In the genomic region with DNA sequence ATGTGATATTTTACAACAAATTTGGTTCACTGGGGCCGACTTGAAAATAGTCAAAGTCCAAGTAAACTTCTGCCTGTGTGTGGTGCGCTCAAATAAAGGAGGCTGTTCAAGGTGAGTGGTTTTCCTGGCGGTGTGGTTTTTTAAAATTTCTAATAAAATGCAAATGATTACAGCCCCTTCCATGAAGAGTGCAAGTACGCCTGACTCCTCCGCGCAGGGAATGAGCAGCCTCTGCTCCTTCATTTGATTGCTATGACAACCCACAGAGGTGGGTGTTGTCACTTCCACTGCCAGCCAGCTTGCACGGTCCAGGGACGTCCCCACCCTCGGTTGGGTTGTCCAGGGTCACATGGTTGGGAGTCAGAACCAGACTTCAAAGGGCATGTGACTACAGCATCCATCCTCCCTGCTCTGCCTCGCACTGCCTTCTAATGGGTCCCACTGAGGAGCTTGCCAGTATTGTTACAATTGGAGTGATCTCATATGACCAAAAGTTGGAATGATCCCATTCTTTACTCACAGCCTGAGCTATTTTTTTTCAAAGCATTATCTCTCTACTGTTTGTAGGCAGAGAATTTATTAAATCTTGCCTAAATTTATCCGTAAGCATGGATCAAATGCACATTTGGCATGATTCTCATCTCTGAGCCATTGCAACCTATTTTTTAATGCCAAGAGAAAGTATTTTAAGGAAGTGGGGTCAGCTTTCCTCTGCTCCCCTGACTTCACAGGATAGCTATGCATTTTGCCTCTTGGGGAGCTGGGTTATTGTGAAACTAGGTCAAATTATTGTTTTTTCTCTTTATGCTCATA, we compare ENCODE assay signal across 1 cellular context.
TF ChIP-seq lines count a peak whose summit lies in the region.

No MANE protein-coding gene starts in this region.

TF ChIP-seq in HepG2, 621 proteins besides CTCF, POLR2A, EP300 and RAD21 (continued from another document):
- TF ChIP-seq MYPOP (CRISPR knock-in tag; IDR thresholded peaks at IDR 0.05) = no peak
- no peak for TF ChIP-seq DZIP1 (CRISPR knock-in tag; IDR thresholded peaks at IDR 0.05)
- no peak for TF ChIP-seq TSC22D2 (CRISPR knock-in tag; IDR thresholded peaks at IDR 0.05; ENCODE audit: borderline replicate concordance)
- no peak for TF ChIP-seq BORCS8-MEF2B (CRISPR knock-in tag; IDR thresholded peaks at IDR 0.05)
- TF ChIP-seq ARID4A (CRISPR knock-in tag; IDR thresholded peaks at IDR 0.05; ENCODE audit: borderline replicate concordance) = no peak; the same call in 1 of the 2 replicates
- TF ChIP-seq TCF7 (IDR thresholded peaks at IDR 0.05; ENCODE audit: low read depth) = peak; percentile 28; the same call in 1 of the 2 replicates
- TF ChIP-seq RXRA (CRISPR knock-in tag; IDR thresholded peaks at IDR 0.05) = 0 out of 2 replicates have a peak, but pooled peaks have one; percentile 45
- TF ChIP-seq TEAD3 (CRISPR knock-in tag; optimal IDR thresholded peaks at IDR 0.05; ENCODE audit: borderline replicate concordance) = peak; percentile 15
- 0 out of 2 replicates have a peak, but pooled peaks have one; percentile 43 for TF ChIP-seq ZBTB42 (CRISPR knock-in tag; IDR thresholded peaks at IDR 0.05)
- TF ChIP-seq ZNF263 (CRISPR knock-in tag; IDR thresholded peaks at IDR 0.05) = 0 out of 2 replicates have a peak, but pooled peaks have one; percentile 52
- peak; percentile 40; the same call in 1 of the 2 replicates for TF ChIP-seq ZBTB4 (CRISPR knock-in tag; IDR thresholded peaks at IDR 0.05; ENCODE audit: borderline replicate concordance)
- TF ChIP-seq ZNF547 (CRISPR knock-in tag; IDR thresholded peaks at IDR 0.05) = no peak
- 0 out of 2 replicates have a peak, but pooled peaks have one; percentile 23 for TF ChIP-seq TBX2 (CRISPR knock-in tag; IDR thresholded peaks at IDR 0.05; ENCODE audit: borderline replicate concordance)
- 0 out of 2 replicates have a peak, but pooled peaks have one; percentile 61 for TF ChIP-seq ZNF580 (CRISPR knock-in tag; IDR thresholded peaks at IDR 0.05; ENCODE audit: borderline replicate concordance, low read depth)
- no peak for TF ChIP-seq ZFP41 (CRISPR knock-in tag; IDR thresholded peaks at IDR 0.05; ENCODE audit: borderline replicate concordance)
- TF ChIP-seq, protein P1, sequence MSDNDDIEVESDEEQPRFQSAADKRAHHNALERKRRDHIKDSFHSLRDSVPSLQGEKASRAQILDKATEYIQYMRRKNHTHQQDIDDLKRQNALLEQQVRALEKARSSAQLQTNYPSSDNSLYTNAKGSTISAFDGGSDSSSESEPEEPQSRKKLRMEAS (IDR thresholded peaks at IDR 0.05) = peak; percentile 72
- TF ChIP-seq, protein P2, sequence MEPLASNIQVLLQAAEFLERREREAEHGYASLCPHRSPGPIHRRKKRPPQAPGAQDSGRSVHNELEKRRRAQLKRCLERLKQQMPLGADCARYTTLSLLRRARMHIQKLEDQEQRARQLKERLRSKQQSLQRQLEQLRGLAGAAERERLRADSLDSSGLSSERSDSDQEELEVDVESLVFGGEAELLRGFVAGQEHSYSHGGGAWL (CRISPR knock-in tag; IDR thresholded peaks at IDR 0.05) = no peak
- peak; percentile 45; the same call in 1 of the 2 replicates for TF ChIP-seq THRA (CRISPR knock-in tag; IDR thresholded peaks at IDR 0.05; ENCODE audit: borderline replicate concordance)
- 0 out of 2 replicates have a peak, but pooled peaks have one; percentile 48 for TF ChIP-seq SALL1 (CRISPR knock-in tag; IDR thresholded peaks at IDR 0.05)
- no peak for TF ChIP-seq ZNF629 (CRISPR knock-in tag; conservative IDR thresholded peaks at IDR 0.05)
- TF ChIP-seq HDAC1 (CRISPR knock-in tag; IDR thresholded peaks at IDR 0.05) = peak; percentile 26; the same call in 1 of the 2 replicates
- no peak for TF ChIP-seq ZNF672 (CRISPR knock-in tag; IDR thresholded peaks at IDR 0.05)
- TF ChIP-seq ZMYM4 (CRISPR knock-in tag; IDR thresholded peaks at IDR 0.05) = peak; percentile 60
- 0 out of 2 replicates have a peak, but pooled peaks have one; percentile 62 for TF ChIP-seq U2AF2 (IDR thresholded peaks at IDR 0.05; ENCODE audit: low read depth, low read length)
- no peak for TF ChIP-seq MLX (CRISPR knock-in tag; IDR thresholded peaks at IDR 0.05)
